13 cellular contexts compared by ENCODE assay signal in the genomic region with DNA sequence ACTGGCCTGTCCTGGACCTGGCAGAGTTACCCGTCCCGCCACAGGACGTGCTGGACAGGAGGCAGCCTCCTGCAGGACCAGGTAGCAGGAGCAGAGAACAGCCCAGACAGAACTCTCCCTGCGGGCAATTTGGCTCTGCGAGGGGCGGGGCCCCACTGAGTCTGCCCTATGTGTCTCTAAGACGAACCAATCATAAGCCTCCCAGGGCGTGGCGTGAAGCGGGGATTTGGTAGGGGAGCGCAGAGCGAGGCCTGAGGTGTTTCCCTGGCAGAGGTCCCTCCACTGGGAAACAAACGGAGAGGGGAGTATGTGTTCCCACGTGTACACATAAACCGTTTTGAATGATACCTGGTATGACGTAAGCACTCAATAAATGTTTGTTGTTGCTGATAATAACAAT. TPM values are rescaled to one million over a fixed set of nuclear protein-coding genes. Genes with fewer than 3 reads are reported as not detected.
DNase-seq lines count a peak whose midpoint lies in the region; ATAC-seq and TF ChIP-seq lines count a peak whose summit lies in the region.
"Had no signal": no experiment of that assay in that cellular context is flagged by ENCODE, and none has a peak within 500 bp of the region (broad histone marks: within the 10 kb centered on the region; RNA-seq: fewer than 3 reads in every experiment).

No MANE protein-coding gene starts in this region.

- POLR2A ChIA-PET in GM10248 (lab: Yijun Ruan, JAX) = no interaction called here

- DNase-seq in mesenchymal stem cell (no peak), GM10248 (ENCODE audit: extremely low spot score) (no peak)
- no peak for DNase-seq in effector CD4-positive, alpha-beta T cell
- DNase-seq: activated CD8-positive, alpha-beta memory T cell treated with anti-CD3 and anti-CD28 coated beads, Interleukin-2, amount 50 U/mL, for 4 hours; caudate nucleus; NCI-H187 had no signal

- no peak overlapping the region for H3K4me3 ChIP-seq in BLaER1 treated with 17β-estradiol and CSF1 and Interleukin-3, amounts not matched to agents 10 nM and 100 nM
- no peak overlapping the region for H3K4me3 ChIP-seq in mesenchymal stem cell (ENCODE audit: insufficient read depth in 1 of 2, low read depth in 1 of 2, low read length in 2 of 2)
- H3K4me3 ChIP-seq: K562 had no signal

- no peak for TF ChIP-seq CTCF in GM10248 (IDR thresholded peaks at IDR 0.05; ENCODE audit: control extremely low read depth, extremely low read depth, low read depth, missing control alignments)

- peak overlapping the region; percentile 91 for H3K4me3 Mint-ChIP-seq in activated T-helper 17 cell treated with anti-CD3 and anti-CD28 coated beads, Interleukin-2, amount 50 U/mL, for 72 hours

- peak overlapping the region in 1 of 11 experiments; percentile 33; a peak in 1 of 22 replicates for H3K9ac ChIP-seq in BLaER1 treated with 17β-estradiol and CSF1 and Interleukin-3, amounts not matched to agents 10 nM and 100 nM
- no peak overlapping the region for H3K9ac ChIP-seq in mesenchymal stem cell (ENCODE audit: low read length)

- H2AFZ ChIP-seq in mesenchymal stem cell (ENCODE audit: low read depth, low read length) = no peak overlapping the region

- peaks cover 100% of the 10 kb centered on the region for H3K36me3 Mint-ChIP-seq in activated T-helper 17 cell treated with anti-CD3 and anti-CD28 coated beads, Interleukin-2, amount 50 U/mL, for 72 hours (ENCODE audit: low read depth)

- H3K4ac ChIP-seq in mesenchymal stem cell (ENCODE audit: low read depth in 1 of 2, low read length in 2 of 2) = peak overlapping the region; percentile 45 to 61

- H3K4me1 Mint-ChIP-seq in activated T-helper 17 cell treated with anti-CD3 and anti-CD28 coated beads, Interleukin-2, amount 50 U/mL, for 72 hours = peaks cover 60% of the 10 kb centered on the region

- no peak overlapping the region for H2BK5ac ChIP-seq in mesenchymal stem cell (ENCODE audit: low read depth, low read length, poor library complexity, severe bottlenecking)

- CTCF ChIA-PET in GM10248 (lab: Yijun Ruan, JAX) = interaction anchor here (1.0 to 2.0 kb wide), 6 partner anchors 9 to 531 kb away, joined by 3 to 8 read pairs (median 4); no protein-coding TSS in a partner anchor

- H3K4me1 ChIP-seq in BLaER1 treated with 17β-estradiol and CSF1 and Interleukin-3, amounts not matched to agents 10 nM and 100 nM = peaks cover 98 to 100% (median 99%) of the 10 kb centered on the region in 10 experiments
- peaks cover 67% of the 10 kb centered on the region for H3K4me1 ChIP-seq in mesenchymal stem cell (ENCODE audit: control insufficient read depth, insufficient read depth, low read depth, low read length)

- H4K8ac ChIP-seq in mesenchymal stem cell (ENCODE audit: low read length) = peak overlapping the region; percentile 35

- H3K27me3 ChIP-seq in BLaER1 treated with 17β-estradiol and CSF1 and Interleukin-3, amounts not matched to agents 10 nM and 100 nM = no peaks in the 10 kb centered on the region; a peak in 1 of 22 replicates
- H3K27me3 ChIP-seq in mesenchymal stem cell (ENCODE audit: control insufficient read depth in 1 of 2, insufficient read depth in 1 of 2, low read length in 2 of 2) = no peaks in the 10 kb centered on the region

- peak overlapping the region; percentile 49 to 81 for H2BK12ac ChIP-seq in mesenchymal stem cell (ENCODE audit: low read length in 2 of 2)

- peak; percentile 22 for TF ChIP-seq POLR2A in GM18951 (IDR thresholded peaks at IDR 0.05; ENCODE audit: extremely low read depth, insufficient read depth, insufficient read length)

- peak overlapping the region in 5 of 11 experiments; percentile 62 to 96 (median 94); a peak in 9 of 22 replicates for H3K27ac ChIP-seq in BLaER1 treated with 17β-estradiol and CSF1 and Interleukin-3, amounts not matched to agents 10 nM and 100 nM
- H3K27ac ChIP-seq in mesenchymal stem cell (ENCODE audit: low read length, poor library complexity, severe bottlenecking) = no peak overlapping the region

- H3K9me3 Mint-ChIP-seq in activated T-helper 17 cell treated with anti-CD3 and anti-CD28 coated beads, Interleukin-2, amount 50 U/mL, for 72 hours = no peaks in the 10 kb centered on the region

- H4K20me1 ChIP-seq in BLaER1 treated with 17β-estradiol and CSF1 and Interleukin-3, amounts not matched to agents 10 nM and 100 nM = peaks cover 0 to 17% (median 6%) of the 10 kb centered on the region in 11 experiments; a peak in 10 of 22 replicates

- H2BK120ac ChIP-seq in mesenchymal stem cell (ENCODE audit: low read depth, low read length) = peak overlapping the region; percentile 86

- WGBS in mesenchymal stem cell = 92% methylated on average over 13 of the region's 16 CpGs

- peak overlapping the region; percentile 90 to 100 (median 99) for H3K4me2 ChIP-seq in BLaER1 treated with 17β-estradiol and CSF1 and Interleukin-3, amounts not matched to agents 10 nM and 100 nM
- H3K4me2 ChIP-seq in mesenchymal stem cell (ENCODE audit: low read length, poor library complexity, severe bottlenecking) = no peak overlapping the region

- no peaks in the 10 kb centered on the region; a peak in 1 of 22 replicates for H3K36me3 ChIP-seq in BLaER1 treated with 17β-estradiol and CSF1 and Interleukin-3, amounts not matched to agents 10 nM and 100 nM
- H3K36me3 ChIP-seq in mesenchymal stem cell (ENCODE audit: control insufficient read depth in 1 of 2, insufficient read depth in 2 of 2, low read depth in 1 of 2, low read length in 2 of 2) = peaks cover 0 to 40% of the 10 kb centered on the region in 2 experiments

- H3K79me1 ChIP-seq in mesenchymal stem cell (replicated peaks; ENCODE audit: low read length, poor library complexity, severe bottlenecking) = no peaks in the 10 kb centered on the region

- H4K91ac ChIP-seq in mesenchymal stem cell (ENCODE audit: low read length) = peak overlapping the region; percentile 54

- in situ Hi-C loops in GM18951 (cut with MboI; ENCODE audit: low sequenced_read_pairs, unreplicated experiment) = loop anchor here (5.0 kb wide), 1 partner anchor 34 kb away; no protein-coding TSS in a partner anchor

- H3K27ac Mint-ChIP-seq in activated T-helper 17 cell treated with anti-CD3 and anti-CD28 coated beads, Interleukin-2, amount 50 U/mL, for 72 hours = peak overlapping the region; percentile 94

- H3K18ac ChIP-seq in mesenchymal stem cell (ENCODE audit: low read depth in 1 of 2, low read length in 2 of 2) = peak overlapping the region; percentile 50 to 81

- no peak overlapping the region for H3K23ac ChIP-seq in mesenchymal stem cell (ENCODE audit: low read length in 2 of 2)

- H3K14ac ChIP-seq in mesenchymal stem cell (ENCODE audit: low read length in 2 of 2) = no peak overlapping the region

- H2BK15ac ChIP-seq in mesenchymal stem cell (ENCODE audit: low read depth, poor library complexity, severe bottlenecking) = peak overlapping the region; percentile 68

- peak overlapping the region; percentile 4 for H2AK5ac ChIP-seq in mesenchymal stem cell (ENCODE audit: low read length, severe bottlenecking)

- no peaks in the 10 kb centered on the region for H3K27me3 Mint-ChIP-seq in activated T-helper 17 cell treated with anti-CD3 and anti-CD28 coated beads, Interleukin-2, amount 50 U/mL, for 72 hours

- peak; percentile 9 for ATAC-seq in activated T-helper 17 cell treated with anti-CD3 and anti-CD28 coated beads, Interleukin-2, amount 50 U/mL, for 72 hours (replicated peaks)
- ATAC-seq in GM21619 (IDR thresholded peaks at IDR 0.05; ENCODE audit: unreplicated experiment) (no peak), HG03432 (IDR thresholded peaks at IDR 0.05; ENCODE audit: unreplicated experiment) (no peak)
- ATAC-seq: K562, sciatic nerve had no signal

- no peaks in the 10 kb centered on the region for H3K9me3 ChIP-seq in BLaER1 treated with 17β-estradiol and CSF1 and Interleukin-3, amounts not matched to agents 10 nM and 100 nM (replicated peaks in 1 of 11)
- no peaks in the 10 kb centered on the region for H3K9me3 ChIP-seq in mesenchymal stem cell (ENCODE audit: control insufficient read depth, low read length)

RNA-seq across cellular contexts. Expression of gene CD82, which starts 7.4 kb away (rescaled TPM):
- 100 to 1,000 TPM; 147 to 620 TPM for total RNA-seq in activated T-helper 17 cell treated with anti-CD3 and anti-CD28 coated beads, Interleukin-2, amount 50 U/mL, for 72 hours
- 196 TPM for polyA plus RNA-seq in mesenchymal stem cell (2013, experiment 1 of 2)
- polyA plus RNA-seq in mesenchymal stem cell (2013, experiment 2 of 2) = 194 TPM
